7 cellular contexts compared by ENCODE assay signal in the genomic region with DNA sequence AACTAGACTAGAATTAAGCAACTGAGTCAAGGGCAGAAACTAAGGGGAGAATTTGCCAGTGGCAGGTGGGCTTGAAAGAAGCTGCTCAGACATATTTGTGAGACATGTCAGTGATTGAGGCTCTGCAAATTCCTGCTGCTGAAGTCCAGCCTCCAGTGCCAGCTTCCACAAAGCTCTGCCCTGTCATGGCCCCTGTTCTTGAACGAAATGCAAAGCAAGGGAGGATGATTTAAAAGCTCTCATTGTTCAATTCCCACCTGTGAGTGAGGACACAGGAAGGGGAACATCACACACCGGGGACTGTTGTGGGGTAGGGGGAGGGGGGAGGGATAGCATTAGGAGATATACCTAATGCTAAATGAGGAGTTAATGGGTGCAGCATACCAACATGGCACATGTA.
DNase-seq lines count a peak whose midpoint lies in the region; ATAC-seq and TF ChIP-seq lines count a peak whose summit lies in the region.
"Not testable (repeated sequence)": the region's sequence is repeated elsewhere in the genome, so short reads cannot be mapped to it uniquely, and the experiment has no call there.

No MANE protein-coding gene starts in this region.

- not testable (repeated sequence) for DNase-seq in CD4-positive, alpha-beta T cell; Panc1 (ENCODE audit: low read depth, low spot score); naive B cell; trophoblast cell
- DNase-seq in iPS DF 19.7 (ENCODE audit: low read depth, low spot score), result peak; percentile 54

- not testable (repeated sequence) for H3K4me2 ChIP-seq in trophoblast cell (ENCODE audit: low read length)

- intact Hi-C loops in CD4-positive, alpha-beta T cell (cut with DNase I, micrococcal nuclease), result loop anchor here in 1 of 2 experiments (10.0 kb wide), 1 partner anchor 256 kb away; no protein-coding TSS in a partner anchor
- intact Hi-C loops in Panc1 (cut with micrococcal nuclease; ENCODE audit: unreplicated experiment), result loop anchor here (10.0 kb wide), 1 partner anchor 196 kb away; no protein-coding TSS in a partner anchor

- H2AFZ ChIP-seq in trophoblast cell (ENCODE audit: insufficient read depth, low read length, poor library complexity), result not testable (repeated sequence)

- not testable (repeated sequence) for H3K27ac ChIP-seq in CD4-positive, alpha-beta T cell (ENCODE audit: low read depth, low read length); trophoblast cell (ENCODE audit: low read depth, low read length)
- H3K27ac ChIP-seq in HUES48 (ENCODE audit: low read depth, low read length) (peak overlapping the region; percentile 49), Panc1 (ENCODE audit: low read length) (peak overlapping the region; percentile 29; the same call in 1 of the 2 replicates)

- not testable (repeated sequence) for H3K4me3 Mint-ChIP-seq in CD4-positive, alpha-beta T cell; activated T-helper 17 cell treated with anti-CD3 and anti-CD28 coated beads, Interleukin-2, amount 50 U/mL, for 72 hours
- H3K4me3 Mint-ChIP-seq in naive B cell, result peak overlapping the region in 2 of 8 donors; percentile 9 to 22

- not testable (repeated sequence) for H3K23ac ChIP-seq in trophoblast cell (ENCODE audit: low read length)

- H2BK5ac ChIP-seq in trophoblast cell (ENCODE audit: low read depth, low read length, poor library complexity), result not testable (repeated sequence)

- not testable (repeated sequence) for ATAC-seq in CD4-positive, alpha-beta T cell (ENCODE audit: poor library complexity); Panc1; activated T-helper 17 cell treated with anti-CD3 and anti-CD28 coated beads, Interleukin-2, amount 50 U/mL, for 72 hours (replicated peaks); naive B cell (ENCODE audit: low read depth in 2 of 2)

- WGBS in trophoblast cell (ENCODE audit: extremely low coverage, insufficient coverage, insufficient read length), result no CpG with 5 or more reads among the region's 2 CpGs

- peak overlapping the region; percentile 63 for H2BK12ac ChIP-seq in trophoblast cell (ENCODE audit: low read length)

- not testable (repeated sequence) for H3K9ac ChIP-seq in HUES48 (ENCODE audit: low read depth, low read length); trophoblast cell (ENCODE audit: low read length)

- not testable (repeated sequence) for BruUV-seq in Panc1 (replicated peaks; lab: Mats Ljungman, UMichigan)

- not testable (repeated sequence) for H3K9me3 ChIP-seq in CD4-positive, alpha-beta T cell (ENCODE audit: control insufficient read depth, low read length); HUES48 (ENCODE audit: control insufficient read depth, insufficient read depth, low read length); Panc1 (ENCODE audit: control insufficient read depth, insufficient read depth, low read depth, low read length); trophoblast cell (ENCODE audit: insufficient read depth, low read depth, low read length)

- not testable (repeated sequence) for H3K9me3 Mint-ChIP-seq in CD4-positive, alpha-beta T cell; activated T-helper 17 cell treated with anti-CD3 and anti-CD28 coated beads, Interleukin-2, amount 50 U/mL, for 72 hours; naive B cell

- not testable (repeated sequence) for H3K4ac ChIP-seq in trophoblast cell (ENCODE audit: low read depth, low read length)

- H2BK120ac ChIP-seq in trophoblast cell (ENCODE audit: insufficient read depth, low read length, poor library complexity), result peak overlapping the region; percentile 39

- H3K27me3 ChIP-seq in CD4-positive, alpha-beta T cell (ENCODE audit: control insufficient read depth, insufficient read depth, low read length); HUES48 (ENCODE audit: control insufficient read depth, insufficient read depth, low read length); Panc1 (ENCODE audit: control insufficient read depth, insufficient read depth, low read length); trophoblast cell (ENCODE audit: insufficient read depth, low read length): not testable (repeated sequence)

- not testable (repeated sequence) for H3K14ac ChIP-seq in trophoblast cell (ENCODE audit: low read length)

- H3K4me1 Mint-ChIP-seq in CD4-positive, alpha-beta T cell (ENCODE audit: low read depth), result peaks cover 83% of the 10 kb centered on the region
- H3K4me1 Mint-ChIP-seq in activated T-helper 17 cell treated with anti-CD3 and anti-CD28 coated beads, Interleukin-2, amount 50 U/mL, for 72 hours, result peaks cover 45% of the 10 kb centered on the region
- H3K4me1 Mint-ChIP-seq in naive B cell, result peaks cover 51 to 76% (median 67%) of the 10 kb centered on the region in 3 donors

- not testable (repeated sequence) for H4K12ac ChIP-seq in trophoblast cell (ENCODE audit: low read depth, low read length)

- POLR2A ChIA-PET in CD4-positive, alpha-beta T cell (lab: Charles Lee), result interaction anchor here (1.1 to 3.5 kb wide), 8 partner anchors 9 to 556 kb away, joined by 3 to 27 read pairs (median 6); a partner anchor contains a TSS
- POLR2A ChIA-PET in Panc1 (lab: Charles Lee), result not testable (repeated sequence)

- H4K8ac ChIP-seq in trophoblast cell (ENCODE audit: low read depth, low read length), result not testable (repeated sequence)

- not testable (repeated sequence) for H3K79me2 ChIP-seq in trophoblast cell (ENCODE audit: control insufficient read depth, insufficient read depth, low read length, poor library complexity)

- CTCF ChIA-PET in CD4-positive, alpha-beta T cell (lab: Charles Lee), result interaction anchor here (1.1 kb wide), 1 partner anchor 585 kb away, joined by 5 read pairs; no protein-coding TSS in a partner anchor
- CTCF ChIA-PET in Panc1 (lab: Charles Lee), result not testable (repeated sequence)

- peaks cover 18% of the 10 kb centered on the region for H3K79me1 ChIP-seq in trophoblast cell (ENCODE audit: low read length)

- peak overlapping the region; percentile 76 for H3K27ac Mint-ChIP-seq in CD4-positive, alpha-beta T cell
- H3K27ac Mint-ChIP-seq in activated T-helper 17 cell treated with anti-CD3 and anti-CD28 coated beads, Interleukin-2, amount 50 U/mL, for 72 hours, result peak overlapping the region; percentile 26
- peak overlapping the region in 4 of 6 donors; percentile 35 to 87 (median 78) for H3K27ac Mint-ChIP-seq in naive B cell

- not testable (repeated sequence) for H3K4me3 ChIP-seq in HUES48 (ENCODE audit: low read depth, low read length); Panc1 (ENCODE audit: low read depth in 2 of 2, low read length in 2 of 2); trophoblast cell (ENCODE audit: low read depth, low read length)

- H3K4me1 ChIP-seq in HUES48 (ENCODE audit: control insufficient read depth, insufficient read depth, low read length) (peaks cover 79% of the 10 kb centered on the region), trophoblast cell (ENCODE audit: control insufficient read depth in 1 of 2, insufficient read depth in 2 of 2, low read length in 2 of 2) (peaks cover 6 to 12% of the 10 kb centered on the region in 2 experiments)
- H3K4me1 ChIP-seq in Panc1 (ENCODE audit: control insufficient read depth, insufficient read depth, low read length), result not testable (repeated sequence)

- peak overlapping the region; percentile 36 for H4K91ac ChIP-seq in trophoblast cell (ENCODE audit: low read depth, low read length)

- not testable (repeated sequence) for H3K36me3 Mint-ChIP-seq in CD4-positive, alpha-beta T cell (ENCODE audit: low read depth); activated T-helper 17 cell treated with anti-CD3 and anti-CD28 coated beads, Interleukin-2, amount 50 U/mL, for 72 hours (ENCODE audit: low read depth); naive B cell

- not testable (repeated sequence) for H3K18ac ChIP-seq in trophoblast cell (ENCODE audit: low read length)

- not testable (repeated sequence) for TF ChIP-seq CTCF in CD4-positive, alpha-beta T cell (IDR thresholded peaks at IDR 0.05); Panc1 (IDR thresholded peaks at IDR 0.05)

- H2AK5ac ChIP-seq in trophoblast cell (ENCODE audit: low read length), result peak overlapping the region; percentile 49

- in situ Hi-C loops in Panc1 (cut with HindIII; ENCODE audit: low pct_unique_long_range_greater_than_20kb, low sequenced_read_pairs), result not testable (repeated sequence)

- H3K36me3 ChIP-seq in HUES48 (ENCODE audit: control insufficient read depth, insufficient read depth, low read length); Panc1 (ENCODE audit: control insufficient read depth, insufficient read depth, low read length); trophoblast cell (ENCODE audit: control insufficient read depth in 1 of 2, insufficient read depth in 2 of 2, low read length in 2 of 2): not testable (repeated sequence)

- not testable (repeated sequence) for H3K27me3 Mint-ChIP-seq in CD4-positive, alpha-beta T cell; activated T-helper 17 cell treated with anti-CD3 and anti-CD28 coated beads, Interleukin-2, amount 50 U/mL, for 72 hours; naive B cell

Comparison
In these comparisons a context has a peak if more than half of its experiments do, and no peak if none do; other contexts are left out.
1. H3K27ac Mint-ChIP-seq: peak in every context shown above with its lines; median percentile 78 in naive B cell; 76 in CD4-positive, alpha-beta T cell; 26 in activated T-helper 17 cell treated with anti-CD3 and anti-CD28 coated beads, Interleukin-2, amount 50 U/mL, for 72 hours.